In the genomic region with DNA sequence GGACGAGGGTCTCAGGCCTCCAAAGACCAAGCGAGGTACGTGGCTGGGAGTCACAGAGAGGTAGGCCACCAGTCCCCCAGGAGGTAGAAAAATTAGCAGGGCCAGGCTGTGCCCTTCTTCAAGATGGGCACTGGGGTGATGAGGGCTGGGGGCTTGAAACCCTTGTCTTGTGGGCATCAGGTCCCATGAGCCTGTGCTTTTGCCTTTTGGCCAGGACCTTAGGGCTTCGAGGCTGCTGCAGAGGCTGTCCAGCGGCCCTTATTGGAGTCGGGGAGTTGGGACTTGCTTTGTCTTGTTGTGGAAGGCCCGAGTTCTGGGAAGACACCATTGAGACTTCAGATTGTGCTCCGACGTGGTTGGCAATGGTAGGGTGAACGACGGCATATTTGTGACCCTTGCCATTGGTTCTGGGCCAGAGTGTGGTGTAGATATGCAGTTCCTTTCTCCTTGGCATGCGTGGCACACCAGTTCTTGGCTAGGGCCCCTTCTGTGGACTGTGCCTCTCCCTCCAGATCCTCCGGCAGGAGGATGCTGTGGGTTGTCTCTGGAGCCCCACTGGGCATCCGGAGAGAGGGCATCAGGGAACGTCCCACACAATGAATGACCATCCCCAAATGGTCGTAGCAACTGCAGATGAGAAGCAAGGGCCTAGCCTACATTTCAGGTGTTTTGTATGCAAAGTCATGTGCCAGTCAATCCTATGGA, we compare ENCODE assay signal across 15 cellular contexts. TPM values are rescaled to one million over a fixed set of nuclear protein-coding genes. Genes with fewer than 3 reads are reported as not detected.
"Had no signal": no experiment of that assay in that cellular context is flagged by ENCODE, and none has a peak within 500 bp of the region (broad histone marks: within the 10 kb centered on the region; RNA-seq: fewer than 3 reads in every experiment).

No MANE protein-coding gene starts in this region.

- H3K4me1 ChIP-seq: adrenal gland, pancreas had no signal

- H2AFZ ChIP-seq: neural progenitor cell had no signal

- ATAC-seq: activated CD4-positive, alpha-beta T cell treated with anti-CD3 and anti-CD28 coated beads for 36 hours; activated naive CD4-positive, alpha-beta T cell treated with anti-CD3 and anti-CD28 coated beads, Interleukin-2, amount 50 U/mL, for 72 hours; lower lobe of right lung; pancreas; WTC11 had no signal

- H3K27ac Mint-ChIP-seq: activated CD4-positive, alpha-beta memory T cell treated with anti-CD3 and anti-CD28 coated beads, Interleukin-2, amount 10 ng/mL, durations not matched to agents 7 days and 5 days; activated CD4-positive, alpha-beta T cell treated with anti-CD3 and anti-CD28 coated beads for 36 hours; neural progenitor cell; T-helper 2 cell treated with Interferon-gamma antibody and Interleukin-4, amounts not matched to agents 5 μg/mL and 100 μg/mL, for 36 hours; WTC11 had no signal

- H3K27me3 Mint-ChIP-seq: activated CD4-positive, alpha-beta memory T cell treated with anti-CD3 and anti-CD28 coated beads, Interleukin-2, amount 10 ng/mL, durations not matched to agents 7 days and 5 days; activated CD4-positive, alpha-beta T cell treated with anti-CD3 and anti-CD28 coated beads for 36 hours had no signal

- H3K27ac ChIP-seq: adrenal gland, lower lobe of right lung, neural progenitor cell, pancreas had no signal

- H3K9me3 ChIP-seq: adrenal gland, lower lobe of right lung, pancreas had no signal

- H3K36me3 ChIP-seq: adrenal gland, lower lobe of right lung, neural progenitor cell, pancreas had no signal

- H3K9ac ChIP-seq: neural progenitor cell had no signal

- H3K4me3 Mint-ChIP-seq: activated CD4-positive, alpha-beta memory T cell treated with anti-CD3 and anti-CD28 coated beads, Interleukin-2, amount 10 ng/mL, durations not matched to agents 7 days and 5 days; activated CD4-positive, alpha-beta T cell treated with anti-CD3 and anti-CD28 coated beads for 36 hours; neural progenitor cell; T-helper 2 cell treated with Interferon-gamma antibody and Interleukin-4, amounts not matched to agents 5 μg/mL and 100 μg/mL, for 36 hours; WTC11 had no signal

- H3K4me3 ChIP-seq: adrenal gland, lower lobe of right lung, neural progenitor cell, pancreas had no signal

- H3K4me2 ChIP-seq: neural progenitor cell had no signal

- H3K9me3 Mint-ChIP-seq: activated CD4-positive, alpha-beta memory T cell treated with anti-CD3 and anti-CD28 coated beads, Interleukin-2, amount 10 ng/mL, durations not matched to agents 7 days and 5 days; activated naive CD4-positive, alpha-beta T cell treated with anti-CD3 and anti-CD28 coated beads, Interleukin-2, amount 50 U/mL, for 72 hours; T-helper 2 cell treated with Interferon-gamma antibody and Interleukin-4, amounts not matched to agents 5 μg/mL and 100 μg/mL, for 36 hours had no signal

- H3K27me3 ChIP-seq: adrenal gland, pancreas had no signal

- H3K4me1 Mint-ChIP-seq: WTC11 had no signal

- DNase-seq: activated CD4-positive, alpha-beta memory T cell treated with anti-CD3 and anti-CD28 coated beads, Interleukin-2, amount 10 ng/mL, durations not matched to agents 7 days and 5 days; activated CD4-positive, alpha-beta T cell treated with anti-CD3 and anti-CD28 coated beads for 36 hours; activated CD8-positive, alpha-beta memory T cell treated with anti-CD3 and anti-CD28 coated beads, Interleukin-2, amount 50 U/mL, for 4 hours; activated gamma-delta T cell treated with Interleukin-2 at 50 U/mL for 16 hours; foreskin fibroblast; lower lobe of right lung; pancreas; stimulated activated naive CD4-positive, alpha-beta T cell had no signal

RNA-seq across cellular contexts. Expression of gene SH2D4B, which starts 0.9 kb away (rescaled TPM):
- total RNA-seq: myocyte, pancreas had no signal
- polyA plus RNA-seq: urinary bladder had no signal
